9 cellular contexts compared by ENCODE assay signal in the genomic region with DNA sequence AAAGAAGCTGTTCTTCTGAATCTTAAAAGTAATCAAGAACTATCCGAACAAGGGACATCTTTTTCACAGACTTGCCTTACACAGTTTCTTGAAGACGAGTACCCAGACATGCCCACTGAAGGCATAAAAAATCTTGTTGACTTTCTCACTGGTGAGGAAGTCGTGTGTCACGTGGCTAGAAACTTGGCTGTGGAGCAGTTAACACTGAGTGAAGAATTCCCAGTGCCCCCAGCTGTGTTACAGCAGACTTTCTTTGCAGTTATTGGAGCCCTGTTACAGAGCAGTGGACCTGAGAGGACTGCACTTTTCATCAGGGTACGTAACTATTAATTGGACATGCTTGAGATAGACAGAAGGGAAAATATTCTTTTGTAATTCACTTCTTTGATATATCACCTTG. TPM values are rescaled to one million over a fixed set of nuclear protein-coding genes. Genes with fewer than 3 reads are reported as not detected.
DNase-seq lines count a peak whose midpoint lies in the region; ATAC-seq and TF ChIP-seq lines count a peak whose summit lies in the region.
"Had no signal": no experiment of that assay in that cellular context is flagged by ENCODE, and none has a peak within 500 bp of the region (broad histone marks: within the 10 kb centered on the region; RNA-seq: fewer than 3 reads in every experiment).

No MANE protein-coding gene starts in this region.

- TF ChIP-seq POLR2A in prostate gland (IDR thresholded peaks at IDR 0.05): no peak

- peaks cover 25% of the 10 kb centered on the region for H3F3A ChIP-seq in GM23248 (ENCODE audit: insufficient read depth)

- H3K9me3 ChIP-seq in GM23248 (ENCODE audit: low read depth) (no peaks in the 10 kb centered on the region), prostate gland (no peaks in the 10 kb centered on the region)
- H3K9me3 ChIP-seq: adrenal gland had no signal

- intact Hi-C loops in prostate gland (cut with DNase I): no loop called here

- H3K27me3 ChIP-seq in GM23248 (replicated peaks; ENCODE audit: insufficient read depth) (no peaks in the 10 kb centered on the region), prostate gland (replicated peaks; ENCODE audit: insufficient read depth) (no peaks in the 10 kb centered on the region)
- H3K27me3 ChIP-seq: adrenal gland had no signal

- peak overlapping the region; percentile 96 for H3K4me2 ChIP-seq in GM23248 (ENCODE audit: unreplicated experiment)

- no peaks in the 10 kb centered on the region for H4K20me1 ChIP-seq in GM23248 (ENCODE audit: insufficient read depth)

- H3K36me3 ChIP-seq in GM23248 (ENCODE audit: low read depth) (peaks cover 24% of the 10 kb centered on the region), prostate gland (no peaks in the 10 kb centered on the region)

- peak overlapping the region; percentile 93 for H3K4me3 ChIP-seq in GM23248
- no peak overlapping the region for H3K4me3 ChIP-seq in prostate gland

- peaks cover 39% of the 10 kb centered on the region for H3K4me1 ChIP-seq in GM23248 (ENCODE audit: insufficient read depth)
- H3K4me1 ChIP-seq in prostate gland (replicated peaks): peaks cover 6% of the 10 kb centered on the region

- H2AFZ ChIP-seq in GM23248: peak overlapping the region; percentile 46; the same call in 1 of the 2 replicates

- peak overlapping the region; percentile 91; the same call in 1 of the 2 replicates for H3K9ac ChIP-seq in GM23248

- peak overlapping the region; percentile 36; the same call in 1 of the 2 replicates for H3K27ac ChIP-seq in GM23248
- H3K27ac ChIP-seq in epithelial cell of prostate: peak overlapping the region; percentile 28
- H3K27ac ChIP-seq in prostate gland: no peak overlapping the region
- H3K27ac ChIP-seq: adrenal gland had no signal

- ATAC-seq in GM19463 (IDR thresholded peaks at IDR 0.05; ENCODE audit: unreplicated experiment): no peak

- 37% methylated on average over 5 of the region's 5 CpGs for WGBS in GM23248 (ENCODE audit: low coverage in 1 of 2, low lambda C conversion rate in 2 of 2, missing lambda C conversion rate in 2 of 2), 2 experiments
- WGBS in prostate gland: 27% methylated on average over 5 of the region's 5 CpGs

- in situ Hi-C loops in GM23248 (cut with MboI) (no loop called here), SK-MEL-5 (cut with HindIII; ENCODE audit: low pct_unique_long_range_greater_than_20kb, low sequenced_read_pairs) (no loop called here)

- DNase-seq in GM23248 (peak; percentile 75), SK-MEL-5 (ENCODE audit: low read depth, low spot score) (peak; percentile 60), epithelial cell of prostate (ENCODE audit: low read depth, low spot score) (no peak), prostate gland (ENCODE audit: low spot score) (peak; percentile 54), activated gamma-delta T cell (lab: John Stamatoyannopoulos, UW) (no peak), NCI-H128 (lab: John Stamatoyannopoulos, UW; ENCODE audit: unreplicated experiment) (no peak)
- DNase-seq: NCI-H82 had no signal

- H3K9me2 ChIP-seq in GM23248 (ENCODE audit: insufficient read depth): no peaks in the 10 kb centered on the region

- no peak for TF ChIP-seq CTCF in prostate gland (IDR thresholded peaks at IDR 0.05)

- peaks cover 74% of the 10 kb centered on the region for H3K79me2 ChIP-seq in GM23248 (ENCODE audit: insufficient read depth)

RNA-seq across cellular contexts. Expression of a gene that starts 2.4 kb away (rescaled TPM):
- 34.4 and 34.9 TPM in 2 replicates for total RNA-seq in GM23248 (2014; rRNA removed; shearing (Covaris generic))
- 24.1 and 27.8 TPM in 2 replicates for polyA plus RNA-seq in GM23248 (2016; fragmentation: Nextera tagmentation; extraction: Ambion mirVana)
- 92.5 and 92.8 TPM in 2 replicates for total RNA-seq in SK-MEL-5 (2014; rRNA removed; shearing (Covaris generic))
- 69.1 and 70.4 TPM in 2 replicates for polyA plus RNA-seq in SK-MEL-5 (2015; cell fraction: cytosol; rRNA removed)
- 22.3 and 24.1 TPM in 2 replicates for polyA plus RNA-seq in SK-MEL-5 (2015; cell fraction: nucleus; rRNA removed)
- total RNA-seq in prostate gland: 10 to 100 TPM; 33.1 to 33.5 TPM

RNA-seq across cellular contexts. Expression of a gene that starts 14.6 kb away (rescaled TPM):
- 76.9 and 81.2 TPM in 2 replicates for total RNA-seq in GM23248 (2014; rRNA removed; shearing (Covaris generic))
- 60.6 and 65.1 TPM in 2 replicates for polyA plus RNA-seq in GM23248 (2016; fragmentation: Nextera tagmentation; extraction: Ambion mirVana)
- 156 and 162 TPM in 2 replicates for total RNA-seq in SK-MEL-5 (2014; rRNA removed; shearing (Covaris generic))
- 70.4 and 86.6 TPM in 2 replicates for polyA plus RNA-seq in SK-MEL-5 (2015; cell fraction: cytosol; rRNA removed)
- polyA plus RNA-seq in SK-MEL-5 (2015; cell fraction: nucleus; rRNA removed): 196 and 310 TPM in 2 replicates
- 10 to 100 TPM; 38.8 to 42.9 TPM for total RNA-seq in prostate gland

Comparison
In these comparisons a context has a peak if more than half of its experiments do, and no peak if none do; other contexts are left out.
1. DNase-seq: peak in GM23248 (single experiment), SK-MEL-5 (single experiment) and prostate gland (single experiment); none in epithelial cell of prostate (single experiment), activated gamma-delta T cell (single experiment) and NCI-H128 (single experiment).
2. H3K27ac ChIP-seq: peak in GM23248 (single experiment) and epithelial cell of prostate (single experiment); none in prostate gland (0 of 2).